In the genomic region with DNA sequence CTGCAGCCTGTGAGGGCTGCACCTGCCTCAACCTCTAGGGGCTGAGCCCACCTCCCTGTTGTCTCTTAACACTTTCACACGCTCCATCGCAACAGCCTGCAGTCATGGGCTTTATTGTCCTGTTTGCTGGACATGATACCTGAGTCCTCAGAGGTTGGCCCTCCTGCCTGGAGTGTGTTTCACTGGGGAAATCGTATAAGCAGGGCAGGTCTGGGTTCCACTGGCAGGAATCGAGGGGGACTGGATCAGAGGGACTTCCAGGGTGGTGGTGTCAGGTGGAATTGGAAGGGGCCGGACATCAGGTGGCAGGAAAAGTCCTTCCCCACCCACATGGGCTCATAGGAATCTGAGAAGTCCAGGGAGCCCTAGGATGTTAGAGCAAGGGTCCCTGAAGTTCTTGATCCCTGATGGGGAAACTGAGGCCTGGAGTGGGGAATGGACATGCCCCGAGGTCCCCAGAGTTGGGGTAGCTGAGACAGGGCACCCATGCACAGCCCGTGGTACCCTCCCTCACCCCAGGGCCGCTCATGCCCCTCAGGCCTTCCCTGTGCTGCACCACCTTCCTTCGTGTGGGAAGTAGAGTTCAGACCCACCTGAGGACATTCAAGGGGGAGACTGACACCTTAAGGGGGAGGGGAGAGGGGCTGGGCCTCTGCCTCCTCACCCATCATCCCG, we compare ENCODE assay signal across 1 cellular context.
TF ChIP-seq lines count a peak whose summit lies in the region.

No MANE protein-coding gene starts in this region.

TF ChIP-seq in HCT116, 20 proteins besides CTCF, POLR2A, EP300 and RAD21 (continued from another document):
- TF ChIP-seq, protein P1, sequence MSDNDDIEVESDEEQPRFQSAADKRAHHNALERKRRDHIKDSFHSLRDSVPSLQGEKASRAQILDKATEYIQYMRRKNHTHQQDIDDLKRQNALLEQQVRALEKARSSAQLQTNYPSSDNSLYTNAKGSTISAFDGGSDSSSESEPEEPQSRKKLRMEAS (IDR thresholded peaks at IDR 0.05): no peak
- TF ChIP-seq, protein P2, sequence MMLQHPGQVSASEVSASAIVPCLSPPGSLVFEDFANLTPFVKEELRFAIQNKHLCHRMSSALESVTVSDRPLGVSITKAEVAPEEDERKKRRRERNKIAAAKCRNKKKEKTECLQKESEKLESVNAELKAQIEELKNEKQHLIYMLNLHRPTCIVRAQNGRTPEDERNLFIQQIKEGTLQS (IDR thresholded peaks at IDR 0.05): no peak
- TF ChIP-seq EGR1 (IDR thresholded peaks at IDR 0.05; ENCODE audit: low read depth) (no peak), SIN3A (IDR thresholded peaks at IDR 0.05; ENCODE audit: low read depth) (no peak), JUND (IDR thresholded peaks at IDR 0.05) (no peak), CEBPB (IDR thresholded peaks at IDR 0.05; ENCODE audit: low read depth) (no peak)
- TF ChIP-seq, protein P3, sequence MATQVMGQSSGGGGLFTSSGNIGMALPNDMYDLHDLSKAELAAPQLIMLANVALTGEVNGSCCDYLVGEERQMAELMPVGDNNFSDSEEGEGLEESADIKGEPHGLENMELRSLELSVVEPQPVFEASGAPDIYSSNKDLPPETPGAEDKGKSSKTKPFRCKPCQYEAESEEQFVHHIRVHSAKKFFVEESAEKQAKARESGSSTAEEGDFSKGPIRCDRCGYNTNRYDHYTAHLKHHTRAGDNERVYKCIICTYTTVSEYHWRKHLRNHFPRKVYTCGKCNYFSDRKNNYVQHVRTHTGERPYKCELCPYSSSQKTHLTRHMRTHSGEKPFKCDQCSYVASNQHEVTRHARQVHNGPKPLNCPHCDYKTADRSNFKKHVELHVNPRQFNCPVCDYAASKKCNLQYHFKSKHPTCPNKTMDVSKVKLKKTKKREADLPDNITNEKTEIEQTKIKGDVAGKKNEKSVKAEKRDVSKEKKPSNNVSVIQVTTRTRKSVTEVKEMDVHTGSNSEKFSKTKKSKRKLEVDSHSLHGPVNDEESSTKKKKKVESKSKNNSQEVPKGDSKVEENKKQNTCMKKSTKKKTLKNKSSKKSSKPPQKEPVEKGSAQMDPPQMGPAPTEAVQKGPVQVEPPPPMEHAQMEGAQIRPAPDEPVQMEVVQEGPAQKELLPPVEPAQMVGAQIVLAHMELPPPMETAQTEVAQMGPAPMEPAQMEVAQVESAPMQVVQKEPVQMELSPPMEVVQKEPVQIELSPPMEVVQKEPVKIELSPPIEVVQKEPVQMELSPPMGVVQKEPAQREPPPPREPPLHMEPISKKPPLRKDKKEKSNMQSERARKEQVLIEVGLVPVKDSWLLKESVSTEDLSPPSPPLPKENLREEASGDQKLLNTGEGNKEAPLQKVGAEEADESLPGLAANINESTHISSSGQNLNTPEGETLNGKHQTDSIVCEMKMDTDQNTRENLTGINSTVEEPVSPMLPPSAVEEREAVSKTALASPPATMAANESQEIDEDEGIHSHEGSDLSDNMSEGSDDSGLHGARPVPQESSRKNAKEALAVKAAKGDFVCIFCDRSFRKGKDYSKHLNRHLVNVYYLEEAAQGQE (IDR thresholded peaks at IDR 0.05; ENCODE audit: low read depth): no peak
